ENCODE assay signal across 1 cellular context in the genomic region with DNA sequence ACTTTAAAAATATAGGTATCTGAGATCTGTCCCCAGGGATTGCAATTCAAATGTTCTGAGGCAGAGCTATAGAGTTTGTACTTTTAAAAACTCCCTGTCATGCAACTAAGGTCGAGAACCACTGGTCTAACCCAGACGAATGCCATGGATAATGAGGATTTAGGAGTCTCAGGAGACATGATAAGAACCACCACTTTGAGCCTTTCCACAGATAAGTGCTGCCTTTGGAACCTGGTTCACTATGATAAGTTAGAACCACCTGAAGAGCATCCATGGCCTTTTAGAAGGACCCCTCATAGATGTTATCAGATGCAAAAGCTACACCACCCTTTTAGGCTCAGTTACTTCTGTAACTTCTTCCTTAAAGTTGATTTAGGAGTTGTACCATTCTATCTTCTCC.
TF ChIP-seq lines count a peak whose summit lies in the region.

No MANE protein-coding gene starts in this region.

TF ChIP-seq in K562, 482 proteins besides CTCF, POLR2A, EP300 and RAD21 (continued from another document and continues in another):
- TF ChIP-seq, protein P1, sequence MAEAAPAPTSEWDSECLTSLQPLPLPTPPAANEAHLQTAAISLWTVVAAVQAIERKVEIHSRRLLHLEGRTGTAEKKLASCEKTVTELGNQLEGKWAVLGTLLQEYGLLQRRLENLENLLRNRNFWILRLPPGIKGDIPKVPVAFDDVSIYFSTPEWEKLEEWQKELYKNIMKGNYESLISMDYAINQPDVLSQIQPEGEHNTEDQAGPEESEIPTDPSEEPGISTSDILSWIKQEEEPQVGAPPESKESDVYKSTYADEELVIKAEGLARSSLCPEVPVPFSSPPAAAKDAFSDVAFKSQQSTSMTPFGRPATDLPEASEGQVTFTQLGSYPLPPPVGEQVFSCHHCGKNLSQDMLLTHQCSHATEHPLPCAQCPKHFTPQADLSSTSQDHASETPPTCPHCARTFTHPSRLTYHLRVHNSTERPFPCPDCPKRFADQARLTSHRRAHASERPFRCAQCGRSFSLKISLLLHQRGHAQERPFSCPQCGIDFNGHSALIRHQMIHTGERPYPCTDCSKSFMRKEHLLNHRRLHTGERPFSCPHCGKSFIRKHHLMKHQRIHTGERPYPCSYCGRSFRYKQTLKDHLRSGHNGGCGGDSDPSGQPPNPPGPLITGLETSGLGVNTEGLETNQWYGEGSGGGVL (CRISPR knock-in tag; IDR thresholded peaks at IDR 0.05), result no peak
- TF ChIP-seq MXI1 (IDR thresholded peaks at IDR 0.05; ENCODE audit: low read depth, low read length) (no peak), HNRNPUL1 (IDR thresholded peaks at IDR 0.05; ENCODE audit: low read length) (no peak), ZNF778 (CRISPR knock-in tag; IDR thresholded peaks at IDR 0.05) (no peak), OTX1 (CRISPR knock-in tag; IDR thresholded peaks at IDR 0.05) (no peak), SMARCE1 (IDR thresholded peaks at IDR 0.05) (peak; percentile 78), BCL6 (CRISPR knock-in tag; IDR thresholded peaks at IDR 0.05) (no peak), KDM5B (IDR thresholded peaks at IDR 0.05; ENCODE audit: insufficient replicate concordance, low read depth, low read length) (no peak), ZSCAN29 (IDR thresholded peaks at IDR 0.05) (no peak), MCM3 (IDR thresholded peaks at IDR 0.05) (no peak), ZNF584 (CRISPR knock-in tag; IDR thresholded peaks at IDR 0.05; ENCODE audit: low read depth) (no peak), STAT5B (CRISPR knock-in tag; IDR thresholded peaks at IDR 0.05) (no peak), YBX1 (IDR thresholded peaks at IDR 0.05) (no peak), ZNF263 (CRISPR knock-in tag; IDR thresholded peaks at IDR 0.05; ENCODE audit: borderline replicate concordance) (no peak), NUFIP1 (IDR thresholded peaks at IDR 0.05; ENCODE audit: partially characterized antibody) (no peak), YY1 (IDR thresholded peaks at IDR 0.05; ENCODE audit: borderline replicate concordance in 1 of 3, control insufficient read depth in 1 of 3, extremely low read depth in 1 of 3, insufficient read depth in 3 of 3, insufficient read length in 1 of 3, insufficient replicate concordance in 2 of 3, low read depth in 1 of 3, low read length in 2 of 3) (no peak), KAT8 (IDR thresholded peaks at IDR 0.05; ENCODE audit: low read depth) (no peak), E2F8 (IDR thresholded peaks at IDR 0.05; ENCODE audit: low read depth, partially characterized antibody) (no peak), ERF (CRISPR knock-in tag; IDR thresholded peaks at IDR 0.05) (no peak), CBFA2T3 (IDR thresholded peaks at IDR 0.05) (peak; percentile 97), ZNF121 (CRISPR knock-in tag; conservative IDR thresholded peaks at IDR 0.05) (no peak), WHSC1 (IDR thresholded peaks at IDR 0.05; ENCODE audit: low read length) (no peak), CHD2 (IDR thresholded peaks at IDR 0.05; ENCODE audit: low read depth, low read length) (no peak), ZNF592 (IDR thresholded peaks at IDR 0.05) (peak; percentile 76), ZNF764 (CRISPR knock-in tag; IDR thresholded peaks at IDR 0.05; ENCODE audit: low read depth) (no peak), ZNF232 (CRISPR knock-in tag; IDR thresholded peaks at IDR 0.05) (no peak), ZNF57 (CRISPR knock-in tag; IDR thresholded peaks at IDR 0.05) (no peak), SRF (CRISPR knock-in tag; IDR thresholded peaks at IDR 0.05) (0 out of 4 replicates have a peak, but pooled peaks of 1 of the 2 experiments have one; percentile 30), CREB1 (IDR thresholded peaks at IDR 0.05) (no peak), CREB1 (CRISPR knock-in tag; IDR thresholded peaks at IDR 0.05) (no peak), NBN (IDR thresholded peaks at IDR 0.05; ENCODE audit: low read depth) (no peak), PHB (CRISPR knock-in tag; IDR thresholded peaks at IDR 0.05) (no peak), SP1 (CRISPR knock-in tag; IDR thresholded peaks at IDR 0.05) (no peak), ILK (tag; IDR thresholded peaks at IDR 0.05; ENCODE audit: borderline replicate concordance, low read depth) (no peak), COPS2 (conservative IDR thresholded peaks at IDR 0.05) (no peak), ZNF134 (CRISPR knock-in tag; conservative IDR thresholded peaks at IDR 0.05) (no peak), PML (IDR thresholded peaks at IDR 0.05; ENCODE audit: low read length) (peak; percentile 91), TAF15 (IDR thresholded peaks at IDR 0.05; ENCODE audit: low read depth, low read length) (no peak)
- TF ChIP-seq, protein P2, sequence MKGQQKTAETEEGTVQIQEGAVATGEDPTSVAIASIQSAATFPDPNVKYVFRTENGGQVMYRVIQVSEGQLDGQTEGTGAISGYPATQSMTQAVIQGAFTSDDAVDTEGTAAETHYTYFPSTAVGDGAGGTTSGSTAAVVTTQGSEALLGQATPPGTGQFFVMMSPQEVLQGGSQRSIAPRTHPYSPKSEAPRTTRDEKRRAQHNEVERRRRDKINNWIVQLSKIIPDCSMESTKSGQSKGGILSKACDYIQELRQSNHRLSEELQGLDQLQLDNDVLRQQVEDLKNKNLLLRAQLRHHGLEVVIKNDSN (CRISPR knock-in tag; IDR thresholded peaks at IDR 0.05), result no peak
- TF ChIP-seq, protein P3, sequence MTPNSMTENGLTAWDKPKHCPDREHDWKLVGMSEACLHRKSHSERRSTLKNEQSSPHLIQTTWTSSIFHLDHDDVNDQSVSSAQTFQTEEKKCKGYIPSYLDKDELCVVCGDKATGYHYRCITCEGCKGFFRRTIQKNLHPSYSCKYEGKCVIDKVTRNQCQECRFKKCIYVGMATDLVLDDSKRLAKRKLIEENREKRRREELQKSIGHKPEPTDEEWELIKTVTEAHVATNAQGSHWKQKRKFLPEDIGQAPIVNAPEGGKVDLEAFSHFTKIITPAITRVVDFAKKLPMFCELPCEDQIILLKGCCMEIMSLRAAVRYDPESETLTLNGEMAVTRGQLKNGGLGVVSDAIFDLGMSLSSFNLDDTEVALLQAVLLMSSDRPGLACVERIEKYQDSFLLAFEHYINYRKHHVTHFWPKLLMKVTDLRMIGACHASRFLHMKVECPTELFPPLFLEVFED (CRISPR knock-in tag; conservative IDR thresholded peaks at IDR 0.05), result no peak
- TF ChIP-seq, protein P4, sequence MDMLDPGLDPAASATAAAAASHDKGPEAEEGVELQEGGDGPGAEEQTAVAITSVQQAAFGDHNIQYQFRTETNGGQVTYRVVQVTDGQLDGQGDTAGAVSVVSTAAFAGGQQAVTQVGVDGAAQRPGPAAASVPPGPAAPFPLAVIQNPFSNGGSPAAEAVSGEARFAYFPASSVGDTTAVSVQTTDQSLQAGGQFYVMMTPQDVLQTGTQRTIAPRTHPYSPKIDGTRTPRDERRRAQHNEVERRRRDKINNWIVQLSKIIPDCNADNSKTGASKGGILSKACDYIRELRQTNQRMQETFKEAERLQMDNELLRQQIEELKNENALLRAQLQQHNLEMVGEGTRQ (CRISPR knock-in tag; IDR thresholded peaks at IDR 0.05), result no peak
- TF ChIP-seq, protein P5, sequence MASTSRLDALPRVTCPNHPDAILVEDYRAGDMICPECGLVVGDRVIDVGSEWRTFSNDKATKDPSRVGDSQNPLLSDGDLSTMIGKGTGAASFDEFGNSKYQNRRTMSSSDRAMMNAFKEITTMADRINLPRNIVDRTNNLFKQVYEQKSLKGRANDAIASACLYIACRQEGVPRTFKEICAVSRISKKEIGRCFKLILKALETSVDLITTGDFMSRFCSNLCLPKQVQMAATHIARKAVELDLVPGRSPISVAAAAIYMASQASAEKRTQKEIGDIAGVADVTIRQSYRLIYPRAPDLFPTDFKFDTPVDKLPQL (IDR thresholded peaks at IDR 0.05; ENCODE audit: extremely low read depth, insufficient read length), result no peak
- TF ChIP-seq, protein P6, sequence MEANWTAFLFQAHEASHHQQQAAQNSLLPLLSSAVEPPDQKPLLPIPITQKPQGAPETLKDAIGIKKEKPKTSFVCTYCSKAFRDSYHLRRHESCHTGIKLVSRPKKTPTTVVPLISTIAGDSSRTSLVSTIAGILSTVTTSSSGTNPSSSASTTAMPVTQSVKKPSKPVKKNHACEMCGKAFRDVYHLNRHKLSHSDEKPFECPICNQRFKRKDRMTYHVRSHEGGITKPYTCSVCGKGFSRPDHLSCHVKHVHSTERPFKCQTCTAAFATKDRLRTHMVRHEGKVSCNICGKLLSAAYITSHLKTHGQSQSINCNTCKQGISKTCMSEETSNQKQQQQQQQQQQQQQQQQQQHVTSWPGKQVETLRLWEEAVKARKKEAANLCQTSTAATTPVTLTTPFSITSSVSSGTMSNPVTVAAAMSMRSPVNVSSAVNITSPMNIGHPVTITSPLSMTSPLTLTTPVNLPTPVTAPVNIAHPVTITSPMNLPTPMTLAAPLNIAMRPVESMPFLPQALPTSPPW (CRISPR knock-in tag; IDR thresholded peaks at IDR 0.05), result peak; percentile 8; the same call in 1 of the 2 replicates
- TF ChIP-seq, protein P7, sequence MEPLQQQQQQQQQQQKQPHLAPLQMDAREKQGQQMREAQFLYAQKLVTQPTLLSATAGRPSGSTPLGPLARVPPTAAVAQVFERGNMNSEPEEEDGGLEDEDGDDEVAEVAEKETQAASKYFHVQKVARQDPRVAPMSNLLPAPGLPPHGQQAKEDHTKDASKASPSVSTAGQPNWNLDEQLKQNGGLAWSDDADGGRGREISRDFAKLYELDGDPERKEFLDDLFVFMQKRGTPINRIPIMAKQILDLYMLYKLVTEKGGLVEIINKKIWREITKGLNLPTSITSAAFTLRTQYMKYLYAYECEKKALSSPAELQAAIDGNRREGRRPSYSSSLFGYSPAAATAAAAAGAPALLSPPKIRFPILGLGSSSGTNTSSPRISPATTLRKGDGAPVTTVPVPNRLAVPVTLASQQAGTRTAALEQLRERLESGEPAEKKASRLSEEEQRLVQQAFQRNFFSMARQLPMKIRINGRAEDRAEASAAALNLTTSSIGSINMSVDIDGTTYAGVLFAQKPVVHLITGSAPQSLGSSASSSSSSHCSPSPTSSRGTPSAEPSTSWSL (CRISPR knock-in tag; IDR thresholded peaks at IDR 0.05; ENCODE audit: borderline replicate concordance), result no peak
- TF ChIP-seq, protein P8, sequence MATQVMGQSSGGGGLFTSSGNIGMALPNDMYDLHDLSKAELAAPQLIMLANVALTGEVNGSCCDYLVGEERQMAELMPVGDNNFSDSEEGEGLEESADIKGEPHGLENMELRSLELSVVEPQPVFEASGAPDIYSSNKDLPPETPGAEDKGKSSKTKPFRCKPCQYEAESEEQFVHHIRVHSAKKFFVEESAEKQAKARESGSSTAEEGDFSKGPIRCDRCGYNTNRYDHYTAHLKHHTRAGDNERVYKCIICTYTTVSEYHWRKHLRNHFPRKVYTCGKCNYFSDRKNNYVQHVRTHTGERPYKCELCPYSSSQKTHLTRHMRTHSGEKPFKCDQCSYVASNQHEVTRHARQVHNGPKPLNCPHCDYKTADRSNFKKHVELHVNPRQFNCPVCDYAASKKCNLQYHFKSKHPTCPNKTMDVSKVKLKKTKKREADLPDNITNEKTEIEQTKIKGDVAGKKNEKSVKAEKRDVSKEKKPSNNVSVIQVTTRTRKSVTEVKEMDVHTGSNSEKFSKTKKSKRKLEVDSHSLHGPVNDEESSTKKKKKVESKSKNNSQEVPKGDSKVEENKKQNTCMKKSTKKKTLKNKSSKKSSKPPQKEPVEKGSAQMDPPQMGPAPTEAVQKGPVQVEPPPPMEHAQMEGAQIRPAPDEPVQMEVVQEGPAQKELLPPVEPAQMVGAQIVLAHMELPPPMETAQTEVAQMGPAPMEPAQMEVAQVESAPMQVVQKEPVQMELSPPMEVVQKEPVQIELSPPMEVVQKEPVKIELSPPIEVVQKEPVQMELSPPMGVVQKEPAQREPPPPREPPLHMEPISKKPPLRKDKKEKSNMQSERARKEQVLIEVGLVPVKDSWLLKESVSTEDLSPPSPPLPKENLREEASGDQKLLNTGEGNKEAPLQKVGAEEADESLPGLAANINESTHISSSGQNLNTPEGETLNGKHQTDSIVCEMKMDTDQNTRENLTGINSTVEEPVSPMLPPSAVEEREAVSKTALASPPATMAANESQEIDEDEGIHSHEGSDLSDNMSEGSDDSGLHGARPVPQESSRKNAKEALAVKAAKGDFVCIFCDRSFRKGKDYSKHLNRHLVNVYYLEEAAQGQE (CRISPR knock-in tag; IDR thresholded peaks at IDR 0.05; ENCODE audit: low read depth), result no peak
